Comparison of ENCODE assay signal across 17 cellular contexts in the genomic region with DNA sequence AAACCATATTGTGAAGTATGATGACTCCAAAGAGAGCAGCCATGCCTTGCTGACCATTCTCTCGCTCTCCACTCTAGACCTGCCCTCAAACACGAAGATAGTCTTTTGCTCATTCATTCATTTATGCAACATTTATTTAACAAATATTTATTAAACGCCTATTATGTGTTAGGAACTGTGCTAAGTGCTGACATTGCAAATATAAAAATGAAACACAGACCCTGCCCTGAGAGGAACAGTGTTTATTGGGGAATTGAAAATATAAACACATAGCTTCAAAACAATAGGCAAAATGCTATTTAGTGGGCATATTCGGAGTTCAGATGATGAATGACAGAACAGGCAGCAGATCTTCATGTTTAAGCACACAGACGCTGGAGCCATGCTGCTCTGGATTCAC.
DNase-seq lines count a peak whose midpoint lies in the region; ATAC-seq, FAIRE-seq and TF ChIP-seq lines count a peak whose summit lies in the region.
"Had no signal": no experiment of that assay in that cellular context is flagged by ENCODE, and none has a peak within 500 bp of the region (broad histone marks: within the 10 kb centered on the region; RNA-seq: fewer than 3 reads in every experiment).

No MANE protein-coding gene starts in this region.

- H3K79me2 ChIP-seq in HepG2 (ENCODE audit: insufficient read depth, low read length) (no peaks in the 10 kb centered on the region), mesendoderm (ENCODE audit: control insufficient read depth, insufficient read depth, low read length) (no peaks in the 10 kb centered on the region)

- H3K23ac ChIP-seq in mesendoderm (ENCODE audit: low read length) = no peak overlapping the region

- H3K4me1 ChIP-seq in HepG2 (ENCODE audit: insufficient read depth, low read length) = 0 out of 2 replicates have a peak, but pooled peaks cover 5% of the 10 kb centered on the region
- H3K4me1 ChIP-seq in right lobe of liver = no peaks in the 10 kb centered on the region
- H3K4me1 ChIP-seq in adipocyte (ENCODE audit: control insufficient read depth, insufficient read depth, low read length) = peaks cover 13% of the 10 kb centered on the region
- H3K4me1 ChIP-seq in mesendoderm (ENCODE audit: control insufficient read depth, low read depth, low read length) = peaks cover 1% of the 10 kb centered on the region

- 19% methylated on average over 5 of the region's 5 CpGs for WGBS in HepG2 (ENCODE audit: low lambda C conversion rate)
- WGBS in right lobe of liver (ENCODE audit: insufficient coverage, low coverage, low lambda C conversion rate, missing lambda C conversion rate) = 53% methylated on average over 5 of the region's 5 CpGs
- no CpG with 5 or more reads among the region's 5 CpGs for WGBS in mesendoderm (ENCODE audit: extremely low coverage, insufficient coverage, low lambda C conversion rate)

- no peak overlapping the region for H3K4ac ChIP-seq in mesendoderm (ENCODE audit: low read depth, low read length)

- no peak for FAIRE-seq in HepG2 (lab: Jason Lieb, UNC)
- FAIRE-seq: GM12892, H54 had no signal

- in situ Hi-C loops in HepG2 (cut with HindIII; ENCODE audit: extremely low pct_ligation_motif_present, low pct_unique_long_range_greater_than_20kb) = loop anchor here (10.0 kb wide), 2 partner anchors 1079 to 1259 kb away; no protein-coding TSS in a partner anchor

- POLR2A ChIA-PET in HepG2 (lab: Yijun Ruan, JAX) = no interaction called here

- H4K8ac ChIP-seq in mesendoderm (ENCODE audit: low read depth, low read length) = peak overlapping the region; percentile 65

- TF ChIP-seq POLR2A in HepG2 (IDR thresholded peaks at IDR 0.05; ENCODE audit: insufficient read depth in 1 of 2, low read depth in 2 of 2, low read length in 2 of 2) (no peak), right lobe of liver (IDR thresholded peaks at IDR 0.05) (no peak)

- no peaks in the 10 kb centered on the region for H3K36me3 ChIP-seq in HepG2 (replicated peaks in 1 of 2; ENCODE audit: control insufficient read depth in 1 of 2, insufficient read depth in 2 of 2, low read length in 2 of 2)
- no peaks in the 10 kb centered on the region for H3K36me3 ChIP-seq in right lobe of liver
- no peaks in the 10 kb centered on the region for H3K36me3 ChIP-seq in adipocyte (ENCODE audit: control insufficient read depth, insufficient read depth, low read length, severe bottlenecking)
- H3K36me3 ChIP-seq in mesendoderm (ENCODE audit: control insufficient read depth, insufficient read depth, low read length) = no peaks in the 10 kb centered on the region
- H3K36me3 ChIP-seq: HAP-1 had no signal

- H3K79me1 ChIP-seq in mesendoderm (ENCODE audit: low read length) = no peaks in the 10 kb centered on the region

- H3K27ac ChIP-seq in HepG2 (ENCODE audit: extremely low read length, insufficient read depth, low read length) (no peak overlapping the region), right lobe of liver (no peak overlapping the region), mesendoderm (ENCODE audit: low read depth, low read length) (no peak overlapping the region)
- H3K27ac ChIP-seq: 22Rv1, GM23248 had no signal

- TF ChIP-seq CTCF in HepG2 (CRISPR knock-in tag; IDR thresholded peaks at IDR 0.05) (no peak), right lobe of liver (IDR thresholded peaks at IDR 0.05) (no peak), GM20000 (IDR thresholded peaks at IDR 0.05; ENCODE audit: extremely low read depth, missing control alignments) (no peak)

- no peak overlapping the region for H2BK5ac ChIP-seq in mesendoderm (ENCODE audit: low read length)

- H3K4me2 ChIP-seq in HepG2 (ENCODE audit: low read depth, low read length) (no peak overlapping the region), mesendoderm (ENCODE audit: low read length) (no peak overlapping the region)

- H2AK5ac ChIP-seq in mesendoderm (ENCODE audit: low read length) = no peak overlapping the region

- no TSS peak for BruUV-seq in HepG2 (replicated peaks; lab: Mats Ljungman, UMichigan)

- peak overlapping the region; percentile 92 for H2BK15ac ChIP-seq in mesendoderm (replicated peaks; ENCODE audit: low read depth)

- H4K20me1 ChIP-seq in HepG2 (ENCODE audit: insufficient read depth, low read length) = no peaks in the 10 kb centered on the region

- no peak overlapping the region for H4K5ac ChIP-seq in mesendoderm (ENCODE audit: low read length)

- ATAC-seq in HepG2 = no peak
- ATAC-seq in right lobe of liver = no peak
- ATAC-seq in left lobe of liver = no peak

- peak overlapping the region; percentile 51 for H2BK120ac ChIP-seq in mesendoderm (ENCODE audit: low read depth, low read length)

- H3K4me3 ChIP-seq in HepG2 (replicated peaks in 1 of 3; ENCODE audit: insufficient read depth in 1 of 3, low read depth in 2 of 3, low read length in 3 of 3) (no peak overlapping the region), right lobe of liver (no peak overlapping the region), adipocyte (ENCODE audit: low read length) (no peak overlapping the region), mesendoderm (ENCODE audit: low read length) (no peak overlapping the region)
- H3K4me3 ChIP-seq: GM23248, HAP-1 had no signal

- H2AFZ ChIP-seq in HepG2 (ENCODE audit: low read length) = no peak overlapping the region
- H2AFZ ChIP-seq: GM23248 had no signal

- DNase-seq in HepG2 (ENCODE audit: low spot score) (no peak), right lobe of liver (no peak), adipocyte (ENCODE audit: low read depth) (no peak), mesendoderm (no peak), left lobe of liver (ENCODE audit: low spot score) (no peak), GM20000 (ENCODE audit: low spot score) (no peak)
- no peak for DNase-seq in activated CD8-positive, alpha-beta memory T cell treated with anti-CD3 and anti-CD28 coated beads for 24 hours
- DNase-seq: C1 segment of cervical spinal cord; Calu3; CD4-positive, alpha-beta memory T cell; DMS79 treated with DMSO at 0.1 percent for 48 hours; GF-D8 had no signal

- intact Hi-C loops in HepG2 (cut with micrococcal nuclease; ENCODE audit: unreplicated experiment) = no loop called here
- intact Hi-C loops in right lobe of liver (cut with DNase I) = no loop called here

- H3K56ac ChIP-seq in mesendoderm (ENCODE audit: low read length) = peak overlapping the region; percentile 11

- no peak for TF ChIP-seq RAD21 in HepG2 (CRISPR knock-in tag; IDR thresholded peaks at IDR 0.05)

- CTCF ChIA-PET in HepG2 (lab: Yijun Ruan, JAX; ENCODE audit: low intra/inter-chr PET ratio, low total read pairs) = interaction anchor here (1.7 kb wide), 1 partner anchor 1082 kb away, joined by 6 read pairs; no protein-coding TSS in a partner anchor

- TF ChIP-seq EP300 in HepG2 (IDR thresholded peaks at IDR 0.05; ENCODE audit: low read depth in 2 of 2, low read length in 2 of 2) (no peak), HepG2 (CRISPR knock-in tag; IDR thresholded peaks at IDR 0.05; ENCODE audit: borderline replicate concordance) (no peak)

- H3K27me3 ChIP-seq in HepG2 (ENCODE audit: control insufficient read depth in 1 of 2, insufficient read depth in 2 of 2, low read length in 2 of 2) (no peaks in the 10 kb centered on the region), right lobe of liver (no peaks in the 10 kb centered on the region), adipocyte (replicated peaks; ENCODE audit: control insufficient read depth, insufficient read depth, low read length) (no peaks in the 10 kb centered on the region), mesendoderm (ENCODE audit: insufficient read depth, low read length, poor library complexity) (no peaks in the 10 kb centered on the region)

- H3K9ac ChIP-seq in HepG2 (ENCODE audit: insufficient read depth, low read depth, low read length) (no peak overlapping the region), adipocyte (ENCODE audit: low read length) (peak overlapping the region; percentile 11), mesendoderm (ENCODE audit: low read length) (peak overlapping the region; percentile 5)
- H3K9ac ChIP-seq: GM23248 had no signal

- H3K18ac ChIP-seq in mesendoderm (ENCODE audit: low read length) = no peak overlapping the region

- H3K9me3 ChIP-seq in HepG2 (ENCODE audit: low read length) (no peaks in the 10 kb centered on the region), right lobe of liver (no peaks in the 10 kb centered on the region), adipocyte (ENCODE audit: control insufficient read depth, low read length) (no peaks in the 10 kb centered on the region)
- H3K9me3 ChIP-seq: HAP-1 had no signal

TF ChIP-seq in HepG2, 621 proteins besides CTCF, POLR2A, EP300 and RAD21:
- TF ChIP-seq ZNF24 (IDR thresholded peaks at IDR 0.05) (no peak), ONECUT2 (CRISPR knock-in tag; IDR thresholded peaks at IDR 0.05) (no peak), MAFF (IDR thresholded peaks at IDR 0.05; ENCODE audit: low read depth, low read length) (peak; percentile 93), MAFK (conservative IDR thresholded peaks at IDR 0.05 in 1 of 2, IDR thresholded peaks at IDR 0.05 in 1 of 2; ENCODE audit: low read length in 2 of 2) (peak; percentile 91 to 97)
- TF ChIP-seq, protein P1, sequence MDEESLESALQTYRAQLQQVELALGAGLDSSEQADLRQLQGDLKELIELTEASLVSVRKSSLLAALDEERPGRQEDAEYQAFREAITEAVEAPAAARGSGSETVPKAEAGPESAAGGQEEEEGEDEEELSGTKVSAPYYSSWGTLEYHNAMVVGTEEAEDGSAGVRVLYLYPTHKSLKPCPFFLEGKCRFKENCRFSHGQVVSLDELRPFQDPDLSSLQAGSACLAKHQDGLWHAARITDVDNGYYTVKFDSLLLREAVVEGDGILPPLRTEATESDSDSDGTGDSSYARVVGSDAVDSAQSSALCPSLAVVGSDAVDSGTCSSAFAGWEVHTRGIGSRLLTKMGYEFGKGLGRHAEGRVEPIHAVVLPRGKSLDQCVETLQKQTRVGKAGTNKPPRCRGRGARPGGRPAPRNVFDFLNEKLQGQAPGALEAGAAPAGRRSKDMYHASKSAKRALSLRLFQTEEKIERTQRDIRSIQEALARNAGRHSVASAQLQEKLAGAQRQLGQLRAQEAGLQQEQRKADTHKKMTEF (CRISPR knock-in tag; IDR thresholded peaks at IDR 0.05) = no peak
